Comparison of ENCODE assay signal across 26 cellular contexts in the genomic region with DNA sequence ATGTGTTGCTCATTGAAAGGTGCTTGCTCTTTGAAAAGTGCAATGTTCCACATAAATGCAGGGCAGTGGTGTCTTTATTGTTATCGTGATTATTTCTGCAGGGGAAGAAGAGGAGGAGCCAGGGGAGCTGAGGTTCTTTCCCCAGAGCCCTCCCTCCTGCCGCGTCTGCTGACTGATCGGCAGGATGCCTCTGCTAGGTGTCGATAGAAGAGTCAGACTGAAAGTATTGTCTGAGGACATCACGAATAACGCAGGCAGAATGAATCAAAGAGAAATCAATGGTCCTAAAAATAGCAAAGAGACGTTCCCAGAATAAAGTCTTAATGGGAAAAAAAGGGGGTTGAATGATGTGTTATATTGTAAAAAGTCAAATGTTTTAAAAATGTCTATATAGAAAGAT. TPM values are rescaled to one million over a fixed set of nuclear protein-coding genes. Genes with fewer than 3 reads are reported as not detected.
DNase-seq lines count a peak whose midpoint lies in the region; ATAC-seq and TF ChIP-seq lines count a peak whose summit lies in the region.
"Had no signal": no experiment of that assay in that cellular context is flagged by ENCODE, and none has a peak within 500 bp of the region (broad histone marks: within the 10 kb centered on the region; RNA-seq: fewer than 3 reads in every experiment).

No MANE protein-coding gene starts in this region.

- peaks cover 13% of the 10 kb centered on the region; the same call in 1 of the 2 replicates for H3K9me3 ChIP-seq in PC-9 (ENCODE audit: insufficient read depth, low read depth)
- H3K9me3 ChIP-seq: sigmoid colon had no signal

- H3K36me3 Mint-ChIP-seq in activated naive CD4-positive, alpha-beta T cell treated with anti-CD3 and anti-CD28 coated beads for 36 hours (ENCODE audit: low read depth) = no peaks in the 10 kb centered on the region
- no peaks in the 10 kb centered on the region for H3K36me3 Mint-ChIP-seq in activated T-helper 2 cell treated with anti-CD3 and anti-CD28 coated beads, Interferon-gamma antibody, Interleukin-2, Interleukin-4, amounts not matched to agents 10 μg/mL and 5 μg/mL and 100 μg/mL, durations not matched to agents 14 hours and 24 hours and 36 hours (ENCODE audit: low read depth)

- intact Hi-C loops in activated naive CD4-positive, alpha-beta T cell treated with anti-CD3 and anti-CD28 coated beads for 36 hours (cut with micrococcal nuclease) = no loop called here
- intact Hi-C loops in activated T-helper 2 cell treated with anti-CD3 and anti-CD28 coated beads, Interferon-gamma antibody, Interleukin-2, Interleukin-4, amounts not matched to agents 10 μg/mL and 5 μg/mL and 100 μg/mL, durations not matched to agents 14 hours and 24 hours and 36 hours (cut with micrococcal nuclease) = loop anchor here (10.0 kb wide), 1 partner anchor 59 kb away; no protein-coding TSS in a partner anchor
- intact Hi-C loops in PC-9 (cut with micrococcal nuclease; ENCODE audit: unreplicated experiment) = no loop called here

- POLR2A ChIA-PET in PC-9 (lab: Charles Lee; ENCODE audit: unreplicated experiment) = no interaction called here

- H3K27me3 ChIP-seq in PC-9 (ENCODE audit: insufficient read depth, low read depth) = no peaks in the 10 kb centered on the region
- H3K27me3 ChIP-seq: sigmoid colon, stomach had no signal

- TF ChIP-seq CTCF in PC-9 (conservative IDR thresholded peaks at IDR 0.05) = no peak

- H4K20me1 ChIP-seq in PC-9 (ENCODE audit: insufficient read depth) = no peaks in the 10 kb centered on the region

- no peak overlapping the region for H3K4me3 ChIP-seq in PC-9
- H3K4me3 ChIP-seq: heart left ventricle, left lung, sigmoid colon, stomach had no signal

- no peak overlapping the region for H2AFZ ChIP-seq in PC-9

- H3K4me1 ChIP-seq in PC-9 (replicated peaks; ENCODE audit: insufficient read depth) = no peaks in the 10 kb centered on the region
- H3K4me1 ChIP-seq: heart left ventricle, left lung, sigmoid colon, stomach had no signal

- no TSS peak for BruUV-seq in PC-9 (replicated peaks; lab: Mats Ljungman, UMichigan)

- H3K4me3 Mint-ChIP-seq in activated naive CD4-positive, alpha-beta T cell treated with anti-CD3 and anti-CD28 coated beads for 36 hours = no peak overlapping the region
- H3K4me3 Mint-ChIP-seq in activated T-helper 2 cell treated with anti-CD3 and anti-CD28 coated beads, Interferon-gamma antibody, Interleukin-2, Interleukin-4, amounts not matched to agents 10 μg/mL and 5 μg/mL and 100 μg/mL, durations not matched to agents 14 hours and 24 hours and 36 hours (ENCODE audit: low read depth) = no peak overlapping the region
- H3K4me3 Mint-ChIP-seq: T-helper 17 cell had no signal

- no peaks in the 10 kb centered on the region for H3K9me2 ChIP-seq in PC-9 (ENCODE audit: insufficient read depth)

- peaks cover 10% of the 10 kb centered on the region for H3K9me3 Mint-ChIP-seq in activated naive CD4-positive, alpha-beta T cell treated with anti-CD3 and anti-CD28 coated beads for 36 hours
- H3K9me3 Mint-ChIP-seq in activated T-helper 2 cell treated with anti-CD3 and anti-CD28 coated beads, Interferon-gamma antibody, Interleukin-2, Interleukin-4, amounts not matched to agents 10 μg/mL and 5 μg/mL and 100 μg/mL, durations not matched to agents 14 hours and 24 hours and 36 hours = peaks cover 42% of the 10 kb centered on the region

- no peaks in the 10 kb centered on the region for H3F3A ChIP-seq in PC-9 (ENCODE audit: insufficient read depth, low read depth)

- no peaks in the 10 kb centered on the region for H3K79me2 ChIP-seq in PC-9 (ENCODE audit: low read depth)

- peaks cover 28% of the 10 kb centered on the region for H3K27me3 Mint-ChIP-seq in activated naive CD4-positive, alpha-beta T cell treated with anti-CD3 and anti-CD28 coated beads for 36 hours (ENCODE audit: low read depth)
- H3K27me3 Mint-ChIP-seq in activated T-helper 2 cell treated with anti-CD3 and anti-CD28 coated beads, Interferon-gamma antibody, Interleukin-2, Interleukin-4, amounts not matched to agents 10 μg/mL and 5 μg/mL and 100 μg/mL, durations not matched to agents 14 hours and 24 hours and 36 hours (ENCODE audit: low read depth) = no peaks in the 10 kb centered on the region

- H3K36me3 ChIP-seq in PC-9 (ENCODE audit: low read depth) = no peaks in the 10 kb centered on the region
- H3K36me3 ChIP-seq: heart left ventricle, left lung, sigmoid colon, stomach, WERI-Rb-1 had no signal

- no peak overlapping the region for H3K27ac Mint-ChIP-seq in activated naive CD4-positive, alpha-beta T cell treated with anti-CD3 and anti-CD28 coated beads for 36 hours
- peak overlapping the region; percentile 50 for H3K27ac Mint-ChIP-seq in activated T-helper 2 cell treated with anti-CD3 and anti-CD28 coated beads, Interferon-gamma antibody, Interleukin-2, Interleukin-4, amounts not matched to agents 10 μg/mL and 5 μg/mL and 100 μg/mL, durations not matched to agents 14 hours and 24 hours and 36 hours
- H3K27ac Mint-ChIP-seq: T-helper 17 cell had no signal

- no peak overlapping the region for H3K27ac ChIP-seq in PC-9
- H3K27ac ChIP-seq: C4-2B, heart left ventricle, left lung, sigmoid colon, stomach, WERI-Rb-1 had no signal

- ATAC-seq in GM18511 (IDR thresholded peaks at IDR 0.05; ENCODE audit: unreplicated experiment) (peak; percentile 83), HG02798 (IDR thresholded peaks at IDR 0.05; ENCODE audit: poor library complexity, unreplicated experiment) (peak; percentile 38), HG02840 (IDR thresholded peaks at IDR 0.05; ENCODE audit: low FRiP score, unreplicated experiment) (no peak)
- ATAC-seq: heart left ventricle, left lung, T-helper 17 cell had no signal

- H3K4me1 Mint-ChIP-seq in activated naive CD4-positive, alpha-beta T cell treated with anti-CD3 and anti-CD28 coated beads for 36 hours (ENCODE audit: low read depth) = no peaks in the 10 kb centered on the region
- H3K4me1 Mint-ChIP-seq in activated T-helper 2 cell treated with anti-CD3 and anti-CD28 coated beads, Interferon-gamma antibody, Interleukin-2, Interleukin-4, amounts not matched to agents 10 μg/mL and 5 μg/mL and 100 μg/mL, durations not matched to agents 14 hours and 24 hours and 36 hours (ENCODE audit: low read depth) = peaks cover 12% of the 10 kb centered on the region

- no peak overlapping the region for H3K4me2 ChIP-seq in PC-9

- CTCF ChIA-PET in activated naive CD4-positive, alpha-beta T cell treated with anti-CD3 and anti-CD28 coated beads for 36 hours (lab: Charles Lee) = no interaction called here
- CTCF ChIA-PET in PC-9 (lab: Charles Lee) = no interaction called here

- DNase-seq in activated naive CD4-positive, alpha-beta T cell treated with anti-CD3 and anti-CD28 coated beads for 36 hours = peak; percentile 15
- DNase-seq in activated naive CD4-positive, alpha-beta T cell treated with anti-CD3 and anti-CD28 coated beads, Interleukin-2, amount 50 U/mL, for 16 hours = no peak
- no peak for DNase-seq in activated T-helper 2 cell treated with anti-CD3 and anti-CD28 coated beads, Interferon-gamma antibody, Interleukin-2, Interleukin-4, amounts not matched to agents 10 μg/mL and 5 μg/mL and 100 μg/mL, durations not matched to agents 14 hours and 24 hours and 36 hours (ENCODE audit: low spot score)
- no peak for DNase-seq in NCI-H2107 treated with DMSO at 0.1 percent for 48 hours (lab: John Stamatoyannopoulos, UW; ENCODE audit: unreplicated experiment)
- DNase-seq in PC-9 = no peak
- DNase-seq: activated naive CD4-positive, alpha-beta T cell; anterior cingulate cortex; heart left ventricle; left lung; midbrain; MV-4-11; NCI-H2029; NCI-H446 treated with DMSO at 0.1 percent for 48 hours; NK-92 treated with Interleukin-12 subunit alpha and Interleukin-12 subunit beta, amount 100 ng/mL, for 24 hours; posterior cingulate gyrus; sigmoid colon; stomach; T-helper 17 cell; trophoblast cell; WERI-Rb-1 had no signal

RNA-seq across cellular contexts. Expression of a gene that starts 47.4 kb away (rescaled TPM):
- not detected for total RNA-seq in activated naive CD4-positive, alpha-beta T cell treated with anti-CD3 and anti-CD28 coated beads for 36 hours
- 0.25 and 0.34 TPM in 2 replicates for total RNA-seq in activated T-helper 2 cell treated with anti-CD3 and anti-CD28 coated beads, Interferon-gamma antibody, Interleukin-2, Interleukin-4, amounts not matched to agents 10 μg/mL and 5 μg/mL and 100 μg/mL, durations not matched to agents 14 hours and 24 hours and 36 hours
- total RNA-seq in PC-9 (2021) = 1.4 TPM in 2 replicates
- total RNA-seq: dermis microvascular lymphatic vessel endothelial cell, heart left ventricle, left lung, sigmoid colon, SK-MEL-5, stomach, T-helper 17 cell had no signal
